In the genomic region with DNA sequence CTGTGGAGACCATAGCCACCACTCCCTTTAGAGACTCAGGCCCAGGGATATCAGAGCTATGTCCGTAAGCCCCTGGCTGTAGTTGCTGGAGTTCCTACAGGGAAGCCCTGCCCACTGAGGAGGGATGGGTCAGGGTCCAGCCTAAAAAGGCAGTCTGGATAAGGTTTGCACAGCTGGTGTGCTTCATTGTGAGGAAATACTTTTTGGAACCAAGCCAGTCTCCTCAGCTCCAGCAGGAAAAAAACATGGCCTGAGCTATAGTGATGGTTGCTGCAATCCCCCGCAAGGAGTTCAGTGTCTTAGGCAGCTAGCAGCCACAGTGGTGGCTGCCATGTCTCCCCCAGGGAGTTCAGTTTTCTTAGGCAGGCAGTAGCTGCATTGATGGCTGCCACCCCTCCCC, we compare ENCODE assay signal across 23 cellular contexts. TPM values are rescaled to one million over a fixed set of nuclear protein-coding genes. Genes with fewer than 3 reads are reported as not detected.
DNase-seq lines count a peak whose midpoint lies in the region; ATAC-seq and TF ChIP-seq lines count a peak whose summit lies in the region.
"Had no signal": no experiment of that assay in that cellular context is flagged by ENCODE, and none has a peak within 500 bp of the region (broad histone marks: within the 10 kb centered on the region; RNA-seq: fewer than 3 reads in every experiment).

No MANE protein-coding gene starts in this region.

- H3K27me3 ChIP-seq in mammary epithelial cell (ENCODE audit: insufficient read depth, low read length) (no peaks in the 10 kb centered on the region), SJCRH30 (no peaks in the 10 kb centered on the region), upper lobe of right lung (no peaks in the 10 kb centered on the region)
- H3K27me3 ChIP-seq: vagina had no signal

- peak; percentile 38 for ATAC-seq in upper lobe of right lung
- ATAC-seq: activated CD4-positive, alpha-beta T cell treated with anti-CD3 and anti-CD28 coated beads for 36 hours had no signal

- peaks cover 13% of the 10 kb centered on the region for H3K27me3 Mint-ChIP-seq in MCF 10A (ENCODE audit: insufficient read depth, unreplicated experiment)
- H3K27me3 Mint-ChIP-seq: dendritic cell treated with granulocyte-macrophage colony-stimulating factor and Interleukin-4, amounts not matched to agents 40 ng/mL and 50 ng/mL, for 4 days had no signal

- intact Hi-C loops in MCF 10A (cut with micrococcal nuclease): no loop called here
- intact Hi-C loops in mammary epithelial cell (cut with micrococcal nuclease): no loop called here
- intact Hi-C loops in upper lobe of right lung (cut with DNase I): no loop called here

- H3K36me3 Mint-ChIP-seq in MCF 10A (ENCODE audit: insufficient read depth, unreplicated experiment): no peaks in the 10 kb centered on the region
- H3K36me3 Mint-ChIP-seq: activated naive CD8-positive, alpha-beta T cell treated with anti-CD3 and anti-CD28 coated beads, Interleukin-2, amount 10 ng/mL, durations not matched to agents 7 days and 5 days; CD14-positive monocyte had no signal

- H3K4me3 ChIP-seq in mammary epithelial cell (replicated peaks in 1 of 3; ENCODE audit: insufficient read depth in 1 of 3, low read depth in 2 of 3, low read length in 3 of 3): no peak overlapping the region
- no peak overlapping the region for H3K4me3 ChIP-seq in SJCRH30
- H3K4me3 ChIP-seq in upper lobe of right lung: no peak overlapping the region
- H3K4me3 ChIP-seq: prostate gland, vagina had no signal

- no peak overlapping the region for H2AFZ ChIP-seq in mammary epithelial cell (ENCODE audit: low read depth, low read length)

- H3K79me2 ChIP-seq in mammary epithelial cell (ENCODE audit: insufficient read depth, low read length): no peaks in the 10 kb centered on the region

- H3K4me3 Mint-ChIP-seq in MCF 10A (ENCODE audit: unreplicated experiment): no peak overlapping the region
- H3K4me3 Mint-ChIP-seq: activated CD4-positive, alpha-beta T cell treated with anti-CD3 and anti-CD28 coated beads for 36 hours; activated naive CD8-positive, alpha-beta T cell treated with anti-CD3 and anti-CD28 coated beads, Interleukin-2, amount 10 ng/mL, durations not matched to agents 7 days and 5 days; CD14-positive monocyte; dendritic cell treated with granulocyte-macrophage colony-stimulating factor and Interleukin-4, amounts not matched to agents 40 ng/mL and 50 ng/mL, for 4 days; neural crest cell had no signal

- H4K20me1 ChIP-seq in mammary epithelial cell (ENCODE audit: insufficient read depth, low read length): no peaks in the 10 kb centered on the region

- no peaks in the 10 kb centered on the region for H3K9me3 ChIP-seq in mammary epithelial cell (replicated peaks; ENCODE audit: insufficient read depth, low read length)
- no peaks in the 10 kb centered on the region for H3K9me3 ChIP-seq in SJCRH30 (replicated peaks)
- peaks cover 6% of the 10 kb centered on the region for H3K9me3 ChIP-seq in upper lobe of right lung
- H3K9me3 ChIP-seq: prostate gland had no signal

- BruUV-seq in MCF 10A (replicated peaks; lab: Mats Ljungman, UMichigan) (no TSS peak), mammary epithelial cell (replicated peaks; lab: Mats Ljungman, UMichigan) (no TSS peak)

- H3K4me1 Mint-ChIP-seq in MCF 10A (ENCODE audit: insufficient read depth, unreplicated experiment): no peaks in the 10 kb centered on the region
- H3K4me1 Mint-ChIP-seq: activated CD4-positive, alpha-beta T cell treated with anti-CD3 and anti-CD28 coated beads for 36 hours; activated naive CD8-positive, alpha-beta T cell treated with anti-CD3 and anti-CD28 coated beads, Interleukin-2, amount 10 ng/mL, durations not matched to agents 7 days and 5 days; neural crest cell had no signal

- H3K9ac ChIP-seq in mammary epithelial cell (ENCODE audit: insufficient read depth, low read length): no peak overlapping the region

- H3K4me1 ChIP-seq in mammary epithelial cell (ENCODE audit: insufficient read depth, low read length) (no peaks in the 10 kb centered on the region), SJCRH30 (no peaks in the 10 kb centered on the region), upper lobe of right lung (no peaks in the 10 kb centered on the region)
- H3K4me1 ChIP-seq: prostate gland, vagina had no signal

- H3K4me2 ChIP-seq in mammary epithelial cell (ENCODE audit: insufficient read depth, low read depth, low read length): no peak overlapping the region

- H3K36me3 ChIP-seq in mammary epithelial cell (ENCODE audit: insufficient read depth, low read length): no peaks in the 10 kb centered on the region
- H3K36me3 ChIP-seq in SJCRH30: no peaks in the 10 kb centered on the region
- H3K36me3 ChIP-seq in upper lobe of right lung: no peaks in the 10 kb centered on the region
- H3K36me3 ChIP-seq: prostate gland, vagina had no signal

- 92% methylated on average over 2 of the region's 2 CpGs for WGBS in mammary epithelial cell (ENCODE audit: low coverage, missing lambda C conversion rate)

- POLR2A ChIA-PET in MCF 10A (lab: Yijun Ruan, JAX): no interaction called here

- H3K27ac Mint-ChIP-seq in MCF 10A (ENCODE audit: low read depth, unreplicated experiment): no peak overlapping the region
- H3K27ac Mint-ChIP-seq: activated CD4-positive, alpha-beta T cell treated with anti-CD3 and anti-CD28 coated beads for 36 hours; activated naive CD8-positive, alpha-beta T cell treated with anti-CD3 and anti-CD28 coated beads, Interleukin-2, amount 10 ng/mL, durations not matched to agents 7 days and 5 days; CD14-positive monocyte; dendritic cell treated with granulocyte-macrophage colony-stimulating factor and Interleukin-4, amounts not matched to agents 40 ng/mL and 50 ng/mL, for 4 days had no signal

- no peak overlapping the region for H3K27ac ChIP-seq in mammary epithelial cell (ENCODE audit: insufficient read depth, low read depth, low read length)
- H3K27ac ChIP-seq in SJCRH30: no peak overlapping the region
- no peak overlapping the region for H3K27ac ChIP-seq in upper lobe of right lung
- H3K27ac ChIP-seq: prostate gland, vagina had no signal

- in situ Hi-C loops in mammary epithelial cell (cut with MboI; ENCODE audit: low sequenced_read_pairs in 2 of 2): no loop called here

- dilution Hi-C loops in mammary epithelial cell (cut with HindIII; ENCODE audit: low sequenced_read_pairs): no loop called here

- TF ChIP-seq CTCF in MCF 10A (IDR thresholded peaks at IDR 0.05; ENCODE audit: unreplicated experiment) (no peak), mammary epithelial cell (conservative IDR thresholded peaks at IDR 0.05 in 1 of 2, IDR thresholded peaks at IDR 0.05 in 1 of 2; ENCODE audit: extremely low read depth in 1 of 2, insufficient read depth in 1 of 2, low read depth in 1 of 2, low read length in 2 of 2) (no peak), upper lobe of right lung (IDR thresholded peaks at IDR 0.05) (no peak)

- CTCF ChIA-PET in MCF 10A (lab: Yijun Ruan, JAX) (interaction anchor here (1.0 to 1.1 kb wide), 2 partner anchors 11 to 572 kb away, joined by 3 read pairs; partner anchors contain the start of gene TCTN3), mammary epithelial cell (lab: Charles Lee; ENCODE audit: low non-redundant PET) (no interaction called here)

- H3K9me3 Mint-ChIP-seq in MCF 10A (ENCODE audit: unreplicated experiment): peaks cover 29% of the 10 kb centered on the region

- peak; percentile 18 for DNase-seq in MCF 10A (ENCODE audit: unreplicated experiment)
- no peak for DNase-seq in mammary epithelial cell
- DNase-seq in SJCRH30: peak; percentile 10 to 25
- DNase-seq in left kidney (ENCODE audit: low read depth, low spot score): peak; percentile 29
- DNase-seq in upper lobe of right lung: no peak
- no peak for DNase-seq in NCI-H524 treated with DMSO at 0.1 percent for 48 hours (lab: John Stamatoyannopoulos, UW)
- no peak for DNase-seq in C1 segment of cervical spinal cord (lab: John Stamatoyannopoulos, UW)
- no peak for DNase-seq in NAMALWA (ENCODE audit: low spot score)
- DNase-seq: activated CD4-positive, alpha-beta T cell treated with anti-CD3 and anti-CD28 coated beads for 36 hours; activated naive CD8-positive, alpha-beta T cell treated with anti-CD3 and anti-CD28 coated beads, Interleukin-2, amount 10 ng/mL, durations not matched to agents 7 days and 5 days; DMS153; foreskin melanocyte; KBM-7; kidney glomerular epithelial cell; MV-4-11; NK-92 treated with Interleukin-12 subunit alpha and Interleukin-12 subunit beta, amount 100 ng/mL, for 24 hours had no signal

RNA-seq across cellular contexts. Expression of gene CYP2C8, which starts 52.6 kb away (rescaled TPM):
- not detected in 2 replicates for total RNA-seq in MCF 10A (2022)
- total RNA-seq in mammary epithelial cell: not detected
- 0.03 TPM for polyA plus RNA-seq in mammary epithelial cell
- not detected for polyA minus RNA-seq in mammary epithelial cell
- not detected in 2 replicates for total RNA-seq in SJCRH30 (2014; rRNA removed; shearing (Covaris generic))
- 0.46 TPM for total RNA-seq in upper lobe of right lung
- total RNA-seq: activated naive CD8-positive, alpha-beta T cell treated with anti-CD3 and anti-CD28 coated beads, Interleukin-2, amount 10 ng/mL, durations not matched to agents 7 days and 5 days; endothelial cell of umbilical vein; subcutaneous adipose tissue; vagina had no signal
- polyA plus RNA-seq: CD14-positive monocyte had no signal

Comparison
In these comparisons a context has a peak if more than half of its experiments do, and no peak if none do; other contexts are left out.
1. DNase-seq: peak in MCF 10A (single experiment), SJCRH30 (2 of 2) and left kidney (single experiment); none in mammary epithelial cell (single experiment), upper lobe of right lung (single experiment), NCI-H524 treated with DMSO at 0.1 percent for 48 hours (single experiment), C1 segment of cervical spinal cord (0 of 14) and NAMALWA (single experiment).